20 cellular contexts compared by ENCODE assay signal in the genomic region with DNA sequence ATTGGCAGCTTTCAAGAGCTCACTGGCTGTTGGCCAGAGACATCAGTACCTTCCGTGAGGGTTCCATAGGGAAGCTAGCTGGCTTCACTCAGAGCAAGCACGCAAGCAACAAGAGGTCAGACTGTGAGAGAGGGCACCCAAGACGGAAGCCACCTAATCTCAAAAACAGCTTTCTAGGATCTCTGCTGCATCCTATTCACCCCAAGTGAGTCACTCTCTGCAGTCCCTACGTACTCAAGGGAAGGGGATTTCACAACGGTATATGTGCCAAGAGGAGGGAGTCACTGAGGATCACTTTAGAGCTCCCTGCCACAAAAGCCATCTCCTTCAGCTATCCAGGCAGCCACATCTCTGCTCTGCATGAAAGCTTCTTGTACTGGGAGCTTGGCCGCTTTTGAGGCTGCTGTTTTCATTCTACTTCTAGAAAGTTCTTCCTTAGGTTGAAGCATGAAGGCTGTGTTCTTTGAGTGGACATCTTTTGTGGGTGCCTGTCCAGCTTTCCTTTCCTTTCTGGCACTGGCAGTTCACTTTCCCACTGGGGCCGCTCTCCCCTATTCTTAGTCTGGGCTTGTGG.
DNase-seq lines count a peak whose midpoint lies in the region; ATAC-seq, FAIRE-seq and TF ChIP-seq lines count a peak whose summit lies in the region.
"Had no signal": no experiment of that assay in that cellular context is flagged by ENCODE, and none has a peak within 500 bp of the region (broad histone marks: within the 10 kb centered on the region; RNA-seq: fewer than 3 reads in every experiment).

No MANE protein-coding gene starts in this region.

- H3K4me1 ChIP-seq in HepG2 (ENCODE audit: insufficient read depth, low read length): peaks cover 36% of the 10 kb centered on the region
- H3K4me1 ChIP-seq in right lobe of liver: no peaks in the 10 kb centered on the region
- peaks cover 0 to 11% (median 10%) of the 10 kb centered on the region in 4 donors for H3K4me1 ChIP-seq in esophagus muscularis mucosa
- H3K4me1 ChIP-seq in spleen: no peaks in the 10 kb centered on the region
- H3K4me1 ChIP-seq: Peyer's patch, uterus had no signal

- no peak overlapping the region for H3K9ac ChIP-seq in HepG2 (ENCODE audit: insufficient read depth, low read depth, low read length)

- TF ChIP-seq EP300 in HepG2 (IDR thresholded peaks at IDR 0.05; ENCODE audit: low read depth in 2 of 2, low read length in 2 of 2) (no peak), HepG2 (CRISPR knock-in tag; IDR thresholded peaks at IDR 0.05; ENCODE audit: borderline replicate concordance) (no peak), esophagus muscularis mucosa (IDR thresholded peaks at IDR 0.05) (no peak)

- DNase-seq in HepG2 (ENCODE audit: low spot score): no peak
- DNase-seq in right lobe of liver: no peak
- peak; percentile 33 for DNase-seq in RCC 7860 (ENCODE audit: low spot score)
- DNase-seq in esophagus muscularis mucosa (ENCODE audit: extremely low spot score): peak; percentile 88
- no peak for DNase-seq in activated CD8-positive, alpha-beta memory T cell treated with anti-CD3 and anti-CD28 coated beads for 24 hours
- DNase-seq in spleen: no peak
- DNase-seq: activated naive CD8-positive, alpha-beta T cell treated with anti-CD3 and anti-CD28 coated beads for 36 hours; activated T-cell treated with anti-CD3 and anti-CD28 coated beads, Interleukin-2, amount 50 U/mL, for 4 hours; caudate nucleus; CD8-positive, alpha-beta memory T cell; effector memory CD4-positive, alpha-beta T cell; foreskin melanocyte; midbrain; NCI-H1092 treated with DMSO at 0.1 percent for 48 hours; NCI-H82; Peyer's patch; T-cell; uterus had no signal

- TF ChIP-seq RAD21 in HepG2 (CRISPR knock-in tag; IDR thresholded peaks at IDR 0.05): no peak

- H3K36me3 ChIP-seq in HepG2 (replicated peaks in 1 of 2; ENCODE audit: control insufficient read depth in 1 of 2, insufficient read depth in 2 of 2, low read length in 2 of 2) (no peaks in the 10 kb centered on the region), right lobe of liver (no peaks in the 10 kb centered on the region), esophagus muscularis mucosa (no peaks in the 10 kb centered on the region), spleen (no peaks in the 10 kb centered on the region)
- H3K36me3 ChIP-seq: Peyer's patch, uterus had no signal

- TF ChIP-seq CTCF in HepG2 (CRISPR knock-in tag; IDR thresholded peaks at IDR 0.05) (no peak), right lobe of liver (IDR thresholded peaks at IDR 0.05) (no peak), esophagus muscularis mucosa (IDR thresholded peaks at IDR 0.05) (no peak), spleen (IDR thresholded peaks at IDR 0.05 in 8 of 11, conservative IDR thresholded peaks at IDR 0.05 in 3 of 11) (no peak)

- ATAC-seq in HepG2: no peak
- no peak for ATAC-seq in right lobe of liver
- no peak for ATAC-seq in HG03439 (IDR thresholded peaks at IDR 0.05; ENCODE audit: unreplicated experiment)
- ATAC-seq in GM18867 (IDR thresholded peaks at IDR 0.05; ENCODE audit: unreplicated experiment): no peak
- ATAC-seq: activated T-cell treated with anti-CD3 and anti-CD28 coated beads, Interleukin-2, amount 50 U/mL, for 4 hours; T-cell had no signal

- no peak for FAIRE-seq in HepG2 (lab: Jason Lieb, UNC)
- no peak for FAIRE-seq in RCC 7860 (lab: Jason Lieb, UNC)

- no TSS peak for BruUV-seq in HepG2 (replicated peaks; lab: Mats Ljungman, UMichigan)

- in situ Hi-C loops in HepG2 (cut with HindIII; ENCODE audit: extremely low pct_ligation_motif_present, low pct_unique_long_range_greater_than_20kb): no loop called here

- POLR2A ChIA-PET in HepG2 (lab: Yijun Ruan, JAX): interaction anchor here (1.5 kb wide), 1 partner anchor 38 kb away, joined by 6 read pairs; no protein-coding TSS in a partner anchor

- no peak overlapping the region for H2AFZ ChIP-seq in HepG2 (ENCODE audit: low read length)

- H3K9me3 ChIP-seq in HepG2 (ENCODE audit: low read length) (no peaks in the 10 kb centered on the region), right lobe of liver (no peaks in the 10 kb centered on the region), esophagus muscularis mucosa (peaks cover 0 to 9% (median 0%) of the 10 kb centered on the region in 4 donors), spleen (peaks cover 0 to 21% (median 10%) of the 10 kb centered on the region in 8 donors)
- H3K9me3 ChIP-seq: Peyer's patch had no signal

- H3K4me3 ChIP-seq in HepG2 (replicated peaks in 1 of 3; ENCODE audit: insufficient read depth in 1 of 3, low read depth in 2 of 3, low read length in 3 of 3) (no peak overlapping the region), right lobe of liver (no peak overlapping the region), esophagus muscularis mucosa (no peak overlapping the region), spleen (no peak overlapping the region)
- H3K4me3 ChIP-seq: Peyer's patch, uterus had no signal

- CTCF ChIA-PET in HepG2 (lab: Yijun Ruan, JAX; ENCODE audit: low intra/inter-chr PET ratio, low total read pairs): no interaction called here

- H3K4me2 ChIP-seq in HepG2 (ENCODE audit: low read depth, low read length): peak overlapping the region; percentile 36

- no peaks in the 10 kb centered on the region for H3K79me2 ChIP-seq in HepG2 (ENCODE audit: insufficient read depth, low read length)

- no peaks in the 10 kb centered on the region for H4K20me1 ChIP-seq in HepG2 (ENCODE audit: insufficient read depth, low read length)

- H3K27ac ChIP-seq in HepG2 (ENCODE audit: extremely low read length, insufficient read depth, low read length) (no peak overlapping the region), right lobe of liver (no peak overlapping the region), esophagus muscularis mucosa (replicated peaks in 1 of 4) (no peak overlapping the region), spleen (no peak overlapping the region)
- H3K27ac ChIP-seq: Peyer's patch, uterus had no signal

- 76% methylated on average over 6 of the region's 7 CpGs for WGBS in HepG2 (ENCODE audit: low lambda C conversion rate)
- WGBS in right lobe of liver (ENCODE audit: insufficient coverage, low coverage, low lambda C conversion rate, missing lambda C conversion rate): 93% methylated on average over 3 of the region's 7 CpGs
- 94% methylated on average over 7 of the region's 7 CpGs for WGBS in esophagus muscularis mucosa
- WGBS in spleen, 5 donors: 80 to 89% (median 84%) methylated on average over 7 of the region's 7 CpGs

- H3K27me3 ChIP-seq in HepG2 (ENCODE audit: control insufficient read depth in 1 of 2, insufficient read depth in 2 of 2, low read length in 2 of 2): no peaks in the 10 kb centered on the region
- H3K27me3 ChIP-seq in right lobe of liver: no peaks in the 10 kb centered on the region
- no peaks in the 10 kb centered on the region for H3K27me3 ChIP-seq in esophagus muscularis mucosa
- no peaks in the 10 kb centered on the region for H3K27me3 ChIP-seq in spleen (replicated peaks in 1 of 7)
- H3K27me3 ChIP-seq: Peyer's patch, uterus had no signal

- intact Hi-C loops in HepG2 (cut with micrococcal nuclease; ENCODE audit: unreplicated experiment): no loop called here
- intact Hi-C loops in right lobe of liver (cut with DNase I): no loop called here
- intact Hi-C loops in esophagus muscularis mucosa (cut with DNase I): no loop called here
- intact Hi-C loops in spleen (cut with DNase I; ENCODE audit: low total_unique reads): no loop called here

- no peak for TF ChIP-seq POLR2A in HepG2 (IDR thresholded peaks at IDR 0.05; ENCODE audit: insufficient read depth in 1 of 2, low read depth in 2 of 2, low read length in 2 of 2)
- no peak for TF ChIP-seq POLR2A in right lobe of liver (IDR thresholded peaks at IDR 0.05)
- no peak for TF ChIP-seq POLR2A in esophagus muscularis mucosa (IDR thresholded peaks at IDR 0.05; ENCODE audit: low read depth)
- TF ChIP-seq POLR2A in spleen (IDR thresholded peaks at IDR 0.05): no peak

TF ChIP-seq in HepG2, 621 proteins besides CTCF, POLR2A, EP300 and RAD21 (continues in another document):
- TF ChIP-seq, protein P1, sequence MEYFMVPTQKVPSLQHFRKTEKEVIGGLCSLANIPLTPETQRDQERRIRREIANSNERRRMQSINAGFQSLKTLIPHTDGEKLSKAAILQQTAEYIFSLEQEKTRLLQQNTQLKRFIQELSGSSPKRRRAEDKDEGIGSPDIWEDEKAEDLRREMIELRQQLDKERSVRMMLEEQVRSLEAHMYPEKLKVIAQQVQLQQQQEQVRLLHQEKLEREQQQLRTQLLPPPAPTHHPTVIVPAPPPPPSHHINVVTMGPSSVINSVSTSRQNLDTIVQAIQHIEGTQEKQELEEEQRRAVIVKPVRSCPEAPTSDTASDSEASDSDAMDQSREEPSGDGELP (IDR thresholded peaks at IDR 0.05; ENCODE audit: borderline replicate concordance, low read depth): no peak
- TF ChIP-seq ZMAT3 (CRISPR knock-in tag; conservative IDR thresholded peaks at IDR 0.05) (no peak), PLRG1 (conservative IDR thresholded peaks at IDR 0.05) (no peak), SRF (IDR thresholded peaks at IDR 0.05; ENCODE audit: low read depth, low read length) (no peak), ZSCAN20 (CRISPR knock-in tag; IDR thresholded peaks at IDR 0.05; ENCODE audit: borderline replicate concordance) (no peak), SMC3 (IDR thresholded peaks at IDR 0.05; ENCODE audit: low read length) (no peak), ZC3H4 (CRISPR knock-in tag; IDR thresholded peaks at IDR 0.05; ENCODE audit: borderline replicate concordance) (no peak)
- TF ChIP-seq, protein P2, sequence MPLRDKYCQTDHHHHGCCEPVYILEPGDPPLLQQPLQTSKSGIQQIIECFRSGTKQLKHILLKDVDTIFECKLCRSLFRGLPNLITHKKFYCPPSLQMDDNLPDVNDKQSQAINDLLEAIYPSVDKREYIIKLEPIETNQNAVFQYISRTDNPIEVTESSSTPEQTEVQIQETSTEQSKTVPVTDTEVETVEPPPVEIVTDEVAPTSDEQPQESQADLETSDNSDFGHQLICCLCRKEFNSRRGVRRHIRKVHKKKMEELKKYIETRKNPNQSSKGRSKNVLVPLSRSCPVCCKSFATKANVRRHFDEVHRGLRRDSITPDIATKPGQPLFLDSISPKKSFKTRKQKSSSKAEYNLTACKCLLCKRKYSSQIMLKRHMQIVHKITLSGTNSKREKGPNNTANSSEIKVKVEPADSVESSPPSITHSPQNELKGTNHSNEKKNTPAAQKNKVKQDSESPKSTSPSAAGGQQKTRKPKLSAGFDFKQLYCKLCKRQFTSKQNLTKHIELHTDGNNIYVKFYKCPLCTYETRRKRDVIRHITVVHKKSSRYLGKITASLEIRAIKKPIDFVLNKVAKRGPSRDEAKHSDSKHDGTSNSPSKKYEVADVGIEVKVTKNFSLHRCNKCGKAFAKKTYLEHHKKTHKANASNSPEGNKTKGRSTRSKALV (CRISPR knock-in tag; IDR thresholded peaks at IDR 0.05): no peak
- TF ChIP-seq, protein P3, sequence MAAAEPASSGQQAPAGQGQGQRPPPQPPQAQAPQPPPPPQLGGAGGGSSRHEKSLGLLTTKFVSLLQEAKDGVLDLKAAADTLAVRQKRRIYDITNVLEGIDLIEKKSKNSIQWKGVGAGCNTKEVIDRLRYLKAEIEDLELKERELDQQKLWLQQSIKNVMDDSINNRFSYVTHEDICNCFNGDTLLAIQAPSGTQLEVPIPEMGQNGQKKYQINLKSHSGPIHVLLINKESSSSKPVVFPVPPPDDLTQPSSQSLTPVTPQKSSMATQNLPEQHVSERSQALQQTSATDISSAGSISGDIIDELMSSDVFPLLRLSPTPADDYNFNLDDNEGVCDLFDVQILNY (CRISPR knock-in tag; conservative IDR thresholded peaks at IDR 0.05): no peak

Comparison
In these comparisons a context has a peak if more than half of its experiments do, and no peak if none do; other contexts are left out.
1. DNase-seq: peak in RCC 7860 (single experiment) and esophagus muscularis mucosa (single experiment); none in HepG2 (single experiment), right lobe of liver (0 of 3), activated CD8-positive, alpha-beta memory T cell treated with anti-CD3 and anti-CD28 coated beads for 24 hours (single experiment) and spleen (single experiment).